13 cellular contexts compared by ENCODE assay signal in the genomic region with DNA sequence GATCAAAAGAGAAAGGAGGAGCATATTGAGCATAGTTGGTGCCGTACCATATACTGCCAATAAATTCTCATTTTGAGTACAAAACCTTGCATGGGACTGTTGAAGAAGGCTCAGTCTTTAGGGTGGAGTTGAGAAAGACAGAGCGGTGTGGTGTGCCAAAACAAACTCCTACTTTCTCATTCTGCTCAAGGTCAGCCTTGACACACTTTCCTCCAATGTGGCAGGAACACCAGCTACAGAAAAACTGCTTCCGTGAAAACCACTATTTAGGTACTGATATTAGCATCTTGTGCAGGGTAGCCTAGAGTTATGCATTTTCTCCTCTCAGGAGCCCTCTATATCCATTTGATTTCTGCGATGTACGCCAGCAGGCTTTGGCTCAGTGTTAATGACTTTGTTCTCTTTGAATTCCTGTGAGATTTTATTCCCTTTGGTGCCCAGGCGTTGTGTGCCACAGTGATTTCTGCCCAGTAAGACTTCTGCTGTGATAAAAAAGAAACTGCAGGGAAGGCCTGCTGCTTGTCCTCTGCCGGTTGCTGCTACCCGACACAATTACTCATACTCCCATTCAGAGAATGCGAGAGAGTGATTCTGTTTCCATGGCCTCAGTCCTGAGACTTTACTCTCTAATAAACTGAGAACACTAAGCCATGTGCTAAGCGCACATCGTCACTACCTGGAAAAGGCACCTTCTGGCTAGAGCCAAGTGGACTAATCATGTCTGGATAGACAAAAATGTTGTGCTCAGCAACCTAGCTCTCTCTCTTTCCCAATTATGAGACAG.
DNase-seq lines count a peak whose midpoint lies in the region; ATAC-seq and TF ChIP-seq lines count a peak whose summit lies in the region.
"Had no signal": no experiment of that assay in that cellular context is flagged by ENCODE, and none has a peak within 500 bp of the region (broad histone marks: within the 10 kb centered on the region; RNA-seq: fewer than 3 reads in every experiment).

No MANE protein-coding gene starts in this region.

- peaks cover 44 to 58% (median 55%) of the 10 kb centered on the region in 3 donors for H3K4me1 Mint-ChIP-seq in CD8-positive, alpha-beta memory T cell
- peaks cover 39% of the 10 kb centered on the region for H3K4me1 Mint-ChIP-seq in activated CD4-positive, alpha-beta memory T cell treated with anti-CD3 and anti-CD28 coated beads, Interleukin-2, amount 10 ng/mL, durations not matched to agents 7 days and 5 days
- peaks cover 11% of the 10 kb centered on the region for H3K4me1 Mint-ChIP-seq in stimulated activated memory B cell treated with anti-CD40 and anti-IgM and Interleukin-4, amounts not matched to agents 10 μg/mL and 1 μg/mL and 100 μg/mL, for 72 hours

- H3K4me1 ChIP-seq in CD8-positive, alpha-beta memory T cell (ENCODE audit: insufficient read depth, low read length): peaks cover 8% of the 10 kb centered on the region
- H3K4me1 ChIP-seq in left ventricle myocardium inferior: peaks cover 12% of the 10 kb centered on the region
- H3K4me1 ChIP-seq in gastrocnemius medialis: peaks cover 18 to 19% of the 10 kb centered on the region in 2 donors
- H3K4me1 ChIP-seq: prostate gland had no signal

- no peaks in the 10 kb centered on the region for H3K27me3 Mint-ChIP-seq in CD8-positive, alpha-beta memory T cell
- no peaks in the 10 kb centered on the region for H3K27me3 Mint-ChIP-seq in activated CD4-positive, alpha-beta memory T cell treated with anti-CD3 and anti-CD28 coated beads, Interleukin-2, amount 10 ng/mL, durations not matched to agents 7 days and 5 days
- H3K27me3 Mint-ChIP-seq in stimulated activated memory B cell treated with anti-CD40 and anti-IgM and Interleukin-4, amounts not matched to agents 10 μg/mL and 1 μg/mL and 100 μg/mL, for 72 hours: no peaks in the 10 kb centered on the region
- H3K27me3 Mint-ChIP-seq: activated CD4-positive, alpha-beta T cell treated with anti-CD3 and anti-CD28 coated beads, Interleukin-2, amount 10 ng/mL, durations not matched to agents 24 days and 14 days had no signal

- H3K27me3 ChIP-seq in CD8-positive, alpha-beta memory T cell (ENCODE audit: insufficient read depth, low read length, poor library complexity, severe bottlenecking): no peaks in the 10 kb centered on the region
- H3K27me3 ChIP-seq in left ventricle myocardium inferior (ENCODE audit: low read depth) (no peaks in the 10 kb centered on the region), gastrocnemius medialis (no peaks in the 10 kb centered on the region)

- peaks cover 0 to 20% (median 7%) of the 10 kb centered on the region in 3 donors for H3K36me3 Mint-ChIP-seq in CD8-positive, alpha-beta memory T cell
- peaks cover 28% of the 10 kb centered on the region for H3K36me3 Mint-ChIP-seq in activated CD4-positive, alpha-beta memory T cell treated with anti-CD3 and anti-CD28 coated beads, Interleukin-2, amount 10 ng/mL, durations not matched to agents 7 days and 5 days (ENCODE audit: low read depth)
- peaks cover 9% of the 10 kb centered on the region for H3K36me3 Mint-ChIP-seq in stimulated activated memory B cell treated with anti-CD40 and anti-IgM and Interleukin-4, amounts not matched to agents 10 μg/mL and 1 μg/mL and 100 μg/mL, for 72 hours

- peaks cover 0 to 2% (median 0%) of the 10 kb centered on the region in 5 donors for H3K9me3 Mint-ChIP-seq in CD8-positive, alpha-beta memory T cell
- peaks cover 11% of the 10 kb centered on the region for H3K9me3 Mint-ChIP-seq in activated CD4-positive, alpha-beta memory T cell treated with anti-CD3 and anti-CD28 coated beads, Interleukin-2, amount 10 ng/mL, durations not matched to agents 7 days and 5 days
- H3K9me3 Mint-ChIP-seq in stimulated activated memory B cell treated with anti-CD40 and anti-IgM and Interleukin-4, amounts not matched to agents 10 μg/mL and 1 μg/mL and 100 μg/mL, for 72 hours: no peaks in the 10 kb centered on the region

- TF ChIP-seq CTCF in left ventricle myocardium inferior (IDR thresholded peaks at IDR 0.05; ENCODE audit: borderline replicate concordance) (no peak), gastrocnemius medialis (IDR thresholded peaks at IDR 0.05 in 4 of 5, conservative IDR thresholded peaks at IDR 0.05 in 1 of 5) (no peak)

- no peak for TF ChIP-seq POLR2A in gastrocnemius medialis (IDR thresholded peaks at IDR 0.05)

- H3K4me3 ChIP-seq in CD8-positive, alpha-beta memory T cell (ENCODE audit: low read length): no peak overlapping the region
- H3K4me3 ChIP-seq in left ventricle myocardium inferior: no peak overlapping the region
- H3K4me3 ChIP-seq in gastrocnemius medialis: no peak overlapping the region
- H3K4me3 ChIP-seq: prostate gland had no signal

- peak overlapping the region in 6 of 7 donors; percentile 6 to 75 (median 44) for H3K4me3 Mint-ChIP-seq in CD8-positive, alpha-beta memory T cell
- H3K4me3 Mint-ChIP-seq in activated CD4-positive, alpha-beta memory T cell treated with anti-CD3 and anti-CD28 coated beads, Interleukin-2, amount 10 ng/mL, durations not matched to agents 7 days and 5 days: no peak overlapping the region
- no peak overlapping the region for H3K4me3 Mint-ChIP-seq in stimulated activated memory B cell treated with anti-CD40 and anti-IgM and Interleukin-4, amounts not matched to agents 10 μg/mL and 1 μg/mL and 100 μg/mL, for 72 hours
- H3K4me3 Mint-ChIP-seq: activated CD4-positive, alpha-beta T cell treated with anti-CD3 and anti-CD28 coated beads, Interleukin-2, amount 10 ng/mL, durations not matched to agents 24 days and 14 days had no signal

- intact Hi-C loops in left ventricle myocardium inferior (cut with micrococcal nuclease) (no loop called here), gastrocnemius medialis (cut with DNase I; ENCODE audit: low total_unique reads) (loop anchor here (5.0 kb wide), 1 partner anchor 53 kb away; no protein-coding TSS in a partner anchor)

- no peak for DNase-seq in CD8-positive, alpha-beta memory T cell
- no peak for DNase-seq in activated CD4-positive, alpha-beta memory T cell treated with anti-CD3 and anti-CD28 coated beads, Interleukin-2, amount 10 ng/mL, durations not matched to agents 7 days and 5 days
- DNase-seq in left ventricle myocardium inferior (no peak), gastrocnemius medialis (peak; percentile 31 to 53), AML-193 (lab: John Stamatoyannopoulos, UW) (no peak), NCI-H82 (lab: John Stamatoyannopoulos, UW) (no peak)
- DNase-seq in activated CD4-positive, alpha-beta T cell treated with anti-CD3 and anti-CD28 coated beads, Interleukin-2, amount 50 U/mL, for 1 hour: no peak
- DNase-seq: activated CD4-positive, alpha-beta T cell treated with anti-CD3 and anti-CD28 coated beads, Interleukin-2, amount 10 ng/mL, durations not matched to agents 24 days and 14 days; DMS153; NCI-H187; SHP77 had no signal

- POLR2A ChIA-PET in CD8-positive, alpha-beta memory T cell (lab: Charles Lee): no interaction called here
- POLR2A ChIA-PET in activated CD4-positive, alpha-beta memory T cell treated with anti-CD3 and anti-CD28 coated beads, Interleukin-2, amount 10 ng/mL, durations not matched to agents 7 days and 5 days (lab: Charles Lee): interaction anchor here (1.8 kb wide), 1 partner anchor 46 kb away, joined by 7 read pairs; no protein-coding TSS in a partner anchor

- H3K9me3 ChIP-seq in CD8-positive, alpha-beta memory T cell (ENCODE audit: low read length): no peaks in the 10 kb centered on the region
- H3K9me3 ChIP-seq in left ventricle myocardium inferior (replicated peaks) (no peaks in the 10 kb centered on the region), gastrocnemius medialis (no peaks in the 10 kb centered on the region)
- H3K9me3 ChIP-seq: prostate gland had no signal

- CTCF ChIA-PET in CD8-positive, alpha-beta memory T cell (lab: Charles Lee): no interaction called here
- CTCF ChIA-PET in activated CD4-positive, alpha-beta memory T cell treated with anti-CD3 and anti-CD28 coated beads, Interleukin-2, amount 10 ng/mL, durations not matched to agents 7 days and 5 days (lab: Charles Lee): no interaction called here

- in situ Hi-C loops in gastrocnemius medialis (cut with MboI; ENCODE audit: low sequenced_read_pairs in 4 of 4): no loop called here

- H3K27ac ChIP-seq in CD8-positive, alpha-beta memory T cell (ENCODE audit: low read depth, low read length): no peak overlapping the region
- H3K27ac ChIP-seq in left ventricle myocardium inferior (replicated peaks) (peak overlapping the region; percentile 50), gastrocnemius medialis (peak overlapping the region; percentile 54 to 77 (median 68))
- H3K27ac ChIP-seq: prostate gland had no signal

- peak overlapping the region in 7 of 8 donors; percentile 18 to 93 (median 77) for H3K27ac Mint-ChIP-seq in CD8-positive, alpha-beta memory T cell
- H3K27ac Mint-ChIP-seq in activated CD4-positive, alpha-beta memory T cell treated with anti-CD3 and anti-CD28 coated beads, Interleukin-2, amount 10 ng/mL, durations not matched to agents 7 days and 5 days: peak overlapping the region; percentile 7
- H3K27ac Mint-ChIP-seq in stimulated activated memory B cell treated with anti-CD40 and anti-IgM and Interleukin-4, amounts not matched to agents 10 μg/mL and 1 μg/mL and 100 μg/mL, for 72 hours: no peak overlapping the region
- H3K27ac Mint-ChIP-seq: activated CD4-positive, alpha-beta T cell treated with anti-CD3 and anti-CD28 coated beads, Interleukin-2, amount 10 ng/mL, durations not matched to agents 24 days and 14 days had no signal

- ATAC-seq in gastrocnemius medialis: peak; percentile 95 to 99
- ATAC-seq in stimulated activated memory B cell treated with anti-CD40 and anti-IgM and Interleukin-4, amounts not matched to agents 10 μg/mL and 1 μg/mL and 100 μg/mL, for 72 hours: no peak

- no peaks in the 10 kb centered on the region for H3K36me3 ChIP-seq in CD8-positive, alpha-beta memory T cell (ENCODE audit: insufficient read depth, low read length)
- H3K36me3 ChIP-seq in left ventricle myocardium inferior: no peaks in the 10 kb centered on the region
- no peaks in the 10 kb centered on the region for H3K36me3 ChIP-seq in gastrocnemius medialis
- H3K36me3 ChIP-seq: prostate gland had no signal

Comparison
In these comparisons a context has a peak if more than half of its experiments do, and no peak if none do; other contexts are left out.
1. DNase-seq: peak in gastrocnemius medialis (2 of 2); none in CD8-positive, alpha-beta memory T cell (0 of 5), activated CD4-positive, alpha-beta memory T cell treated with anti-CD3 and anti-CD28 coated beads, Interleukin-2, amount 10 ng/mL, durations not matched to agents 7 days and 5 days (single experiment), left ventricle myocardium inferior (single experiment), AML-193 (0 of 2), NCI-H82 (single experiment) and activated CD4-positive, alpha-beta T cell treated with anti-CD3 and anti-CD28 coated beads, Interleukin-2, amount 50 U/mL, for 1 hour (single experiment).
2. H3K4me3 Mint-ChIP-seq: peak in CD8-positive, alpha-beta memory T cell (6 of 7); none in activated CD4-positive, alpha-beta memory T cell treated with anti-CD3 and anti-CD28 coated beads, Interleukin-2, amount 10 ng/mL, durations not matched to agents 7 days and 5 days (single experiment) and stimulated activated memory B cell treated with anti-CD40 and anti-IgM and Interleukin-4, amounts not matched to agents 10 μg/mL and 1 μg/mL and 100 μg/mL, for 72 hours (single experiment).